9 cellular contexts compared by ENCODE assay signal in the genomic region with DNA sequence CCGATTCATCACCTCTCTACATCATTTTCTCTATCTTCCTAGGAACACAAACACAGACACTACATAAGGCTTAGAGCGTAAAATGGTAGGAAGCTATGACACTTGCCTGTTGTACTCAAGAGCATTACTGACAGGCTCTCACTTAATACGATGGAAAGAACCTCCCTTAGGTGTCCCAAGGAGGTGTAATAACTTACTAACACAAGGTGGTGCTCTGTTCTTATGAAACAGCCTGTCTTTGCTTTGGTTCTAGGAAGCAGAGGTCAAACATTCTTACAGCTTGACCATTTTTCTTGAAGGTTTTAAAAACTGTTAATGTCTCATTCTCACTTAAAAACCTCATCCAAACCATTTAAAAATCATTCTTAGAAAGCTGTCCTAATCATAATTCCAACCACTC.
DNase-seq lines count a peak whose midpoint lies in the region; ATAC-seq, FAIRE-seq and TF ChIP-seq lines count a peak whose summit lies in the region.
"Had no signal": no experiment of that assay in that cellular context is flagged by ENCODE, and none has a peak within 500 bp of the region (broad histone marks: within the 10 kb centered on the region; RNA-seq: fewer than 3 reads in every experiment).

No MANE protein-coding gene starts in this region.

- ATAC-seq in GM19035 (IDR thresholded peaks at IDR 0.05; ENCODE audit: unreplicated experiment): peak; percentile 93
- ATAC-seq in HG03108 (IDR thresholded peaks at IDR 0.05; ENCODE audit: unreplicated experiment): peak; percentile 85

- TF ChIP-seq CTCF in neural progenitor cell (IDR thresholded peaks at IDR 0.05): peak; percentile 71
- TF ChIP-seq CTCF in lower leg skin (IDR thresholded peaks at IDR 0.05): no peak
- TF ChIP-seq CTCF in CD14-positive monocyte (IDR thresholded peaks at IDR 0.05): no peak

- no peaks in the 10 kb centered on the region for H3K4me1 ChIP-seq in neural progenitor cell

- no peaks in the 10 kb centered on the region for H3K9me3 ChIP-seq in neural progenitor cell (ENCODE audit: low read depth)

- H3K4me1 Mint-ChIP-seq in neural progenitor cell: peaks cover 9% of the 10 kb centered on the region
- H3K4me1 Mint-ChIP-seq in CD14-positive monocyte: no peaks in the 10 kb centered on the region
- H3K4me1 Mint-ChIP-seq: naive B cell had no signal

- DNase-seq in COLO829 (ENCODE audit: low spot score) (peak; percentile 48), NCI-H748 treated with DMSO at 0.1 percent for 48 hours (lab: John Stamatoyannopoulos, UW) (peak; percentile 19), neural progenitor cell (ENCODE audit: low spot score) (peak; percentile 74), lower leg skin (ENCODE audit: low spot score in 2 of 2) (no peak), CD14-positive monocyte (ENCODE audit: low spot score) (no peak)
- DNase-seq: naive B cell had no signal

- TF ChIP-seq POLR2A in lower leg skin (IDR thresholded peaks at IDR 0.05): no peak

- H4K20me1 ChIP-seq in neural progenitor cell (ENCODE audit: low read depth): no peaks in the 10 kb centered on the region

- H3K27ac Mint-ChIP-seq in neural progenitor cell (no peak overlapping the region), CD14-positive monocyte (no peak overlapping the region)
- H3K27ac Mint-ChIP-seq: naive B cell had no signal

- no peak overlapping the region for H3K27ac ChIP-seq in neural progenitor cell

- no peaks in the 10 kb centered on the region for H3F3A ChIP-seq in neural progenitor cell (ENCODE audit: low read depth)

- H2AFZ ChIP-seq in neural progenitor cell (replicated peaks): peak overlapping the region; percentile 51

- no peaks in the 10 kb centered on the region for H3K36me3 ChIP-seq in neural progenitor cell

- H3K4me3 Mint-ChIP-seq in neural progenitor cell: no peak overlapping the region
- no peak overlapping the region for H3K4me3 Mint-ChIP-seq in CD14-positive monocyte
- H3K4me3 Mint-ChIP-seq: naive B cell had no signal

- intact Hi-C loops in lower leg skin (cut with DNase I; ENCODE audit: low total_unique reads): no loop called here
- intact Hi-C loops in CD14-positive monocyte (cut with micrococcal nuclease): no loop called here

- peak; percentile 23 for FAIRE-seq in endometrium (lab: Jason Lieb, UNC)

- H3K27me3 ChIP-seq in neural progenitor cell: no peaks in the 10 kb centered on the region

- H3K79me2 ChIP-seq in neural progenitor cell (ENCODE audit: low read depth): no peaks in the 10 kb centered on the region

- no peaks in the 10 kb centered on the region for H3K36me3 Mint-ChIP-seq in neural progenitor cell
- H3K36me3 Mint-ChIP-seq in CD14-positive monocyte: no peaks in the 10 kb centered on the region
- H3K36me3 Mint-ChIP-seq: naive B cell had no signal

- H3K9me3 Mint-ChIP-seq in neural progenitor cell (no peaks in the 10 kb centered on the region), CD14-positive monocyte (peaks cover 0 to 1% (median 0%) of the 10 kb centered on the region in 7 donors)

- 64 to 65% methylated on average over 3 of the region's 3 CpGs for WGBS in lower leg skin, 2 donors

- H3K4me2 ChIP-seq in neural progenitor cell: no peak overlapping the region

- H3K4me3 ChIP-seq in neural progenitor cell: no peak overlapping the region
- no peak overlapping the region for H3K4me3 ChIP-seq in lower leg skin (ENCODE audit: low read depth, poor library complexity, severe bottlenecking)

- no peak overlapping the region for H3K9ac ChIP-seq in neural progenitor cell

- H3K27me3 Mint-ChIP-seq in neural progenitor cell (ENCODE audit: insufficient read depth, low read depth) (peaks cover 2% of the 10 kb centered on the region), CD14-positive monocyte (ENCODE audit: low read depth in 3 of 3) (peaks cover 0 to 1% (median 0%) of the 10 kb centered on the region in 3 donors)
- H3K27me3 Mint-ChIP-seq: naive B cell had no signal

Comparison
In these comparisons a context has a peak if more than half of its experiments do, and no peak if none do; other contexts are left out.
1. DNase-seq: peak in COLO829 (single experiment), NCI-H748 treated with DMSO at 0.1 percent for 48 hours (single experiment) and neural progenitor cell (single experiment); none in lower leg skin (0 of 2) and CD14-positive monocyte (single experiment).